In the genomic region with DNA sequence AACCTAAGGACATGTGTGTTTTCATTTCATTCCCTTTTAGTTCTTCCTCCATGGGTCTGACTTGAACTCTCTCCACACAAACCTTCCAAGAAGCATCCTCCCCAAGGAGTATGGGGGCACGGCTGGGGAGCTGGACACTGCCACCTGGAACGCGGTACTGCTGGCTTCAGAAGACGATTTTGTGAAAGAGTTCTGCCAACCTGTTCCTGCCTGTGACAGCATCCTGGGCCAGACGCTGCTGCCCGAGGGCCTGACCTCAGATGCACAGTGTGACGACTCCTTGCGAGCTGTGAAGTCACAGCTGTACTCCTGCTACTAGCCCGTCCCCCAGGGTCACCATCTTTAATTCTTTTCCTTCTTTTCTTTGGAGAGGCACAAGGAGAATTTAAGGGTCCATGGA, we compare ENCODE assay signal across 20 cellular contexts.
"Had no signal": no experiment of that assay in that cellular context is flagged by ENCODE, and none has a peak within 500 bp of the region (broad histone marks: within the 10 kb centered on the region; RNA-seq: fewer than 3 reads in every experiment).

No MANE protein-coding gene starts in this region.

- H3K27ac ChIP-seq: ovary, sigmoid colon, spleen had no signal

- H3K4me3 ChIP-seq: esophagus squamous epithelium, ovary, sigmoid colon, spleen, tibial nerve had no signal

- H3K4me3 Mint-ChIP-seq: activated CD8-positive, alpha-beta T cell treated with anti-CD3 and anti-CD28 coated beads for 36 hours; activated naive CD4-positive, alpha-beta T cell treated with anti-CD3 and anti-CD28 coated beads, Interleukin-2, amount 50 U/mL, for 24 hours; brain; neural crest cell had no signal

- FAIRE-seq: endothelial cell of umbilical vein, keratinocyte had no signal

- H3K36me3 ChIP-seq: ovary had no signal

- H3K27me3 ChIP-seq: esophagus squamous epithelium, ovary, sigmoid colon, spleen, tibial nerve had no signal

- H3K27me3 Mint-ChIP-seq: activated CD8-positive, alpha-beta T cell treated with anti-CD3 and anti-CD28 coated beads for 36 hours; activated naive CD4-positive, alpha-beta T cell treated with anti-CD3 and anti-CD28 coated beads, Interleukin-2, amount 50 U/mL, for 24 hours; brain had no signal

- H3K9me3 Mint-ChIP-seq: activated CD8-positive, alpha-beta T cell treated with anti-CD3 and anti-CD28 coated beads for 36 hours; activated naive CD4-positive, alpha-beta T cell treated with anti-CD3 and anti-CD28 coated beads, Interleukin-2, amount 50 U/mL, for 24 hours; activated T-helper 2 cell treated with anti-CD3 and anti-CD28 coated beads, Interferon-gamma antibody, Interleukin-2, Interleukin-4, amounts not matched to agents 10 μg/mL and 5 μg/mL and 100 μg/mL, durations not matched to agents 14 hours and 24 hours and 36 hours; brain; neural crest cell had no signal

- DNase-seq: activated CD8-positive, alpha-beta memory T cell treated with anti-CD3 and anti-CD28 coated beads, Interleukin-2, amount 50 U/mL, for 4 hours; cortex of kidney; effector CD4-positive, alpha-beta T cell; esophagus squamous epithelium; hippocampal formation; mammary epithelial cell; ovary; sigmoid colon; spleen; substantia nigra; T1000 had no signal

- ATAC-seq: activated CD8-positive, alpha-beta T cell treated with anti-CD3 and anti-CD28 coated beads for 36 hours; left lobe of liver had no signal

- H3K4me1 ChIP-seq: sigmoid colon had no signal

- H3K9me3 ChIP-seq: esophagus squamous epithelium, ovary, sigmoid colon, spleen, tibial nerve had no signal

- H3K4me1 Mint-ChIP-seq: brain, neural crest cell had no signal
